In genomic region chr17:16215965-16216316, GRCh38 we compare ENCODE assay signal across 9 cellular contexts. TPM values are rescaled to one million over a fixed set of nuclear protein-coding genes. Genes with fewer than 3 reads are reported as not detected.
DNase-seq lines count a peak whose midpoint lies in the region; ATAC-seq, FAIRE-seq and TF ChIP-seq lines count a peak whose summit lies in the region.
"Had no signal": no experiment of that assay in that cellular context is flagged by ENCODE, and none has a peak within 500 bp of the region (broad histone marks: within the 10 kb centered on the region; RNA-seq: fewer than 3 reads in every experiment).

No MANE protein-coding gene starts in this region.

- H3K36me3 ChIP-seq in small intestine (ENCODE audit: control insufficient read depth in 2 of 2, insufficient read depth in 2 of 2, low read length in 2 of 2) = no peaks in the 10 kb centered on the region

- peak overlapping the region; percentile 90 for H3K4me3 ChIP-seq in astrocyte of the spinal cord (ENCODE audit: low read depth, low read length)
- H3K4me3 ChIP-seq in iPS-18c (ENCODE audit: insufficient read depth, low read depth, low read length) = peak overlapping the region; percentile 91
- peak overlapping the region; percentile 79 to 92 for H3K4me3 ChIP-seq in small intestine (ENCODE audit: low read depth in 1 of 2, low read length in 2 of 2)

- WGBS in small intestine, 3 donors = 25 to 37% (median 25%) methylated on average over 22 of the region's 22 CpGs

- H3K4me1 ChIP-seq in small intestine (ENCODE audit: control insufficient read depth in 2 of 2, insufficient read depth in 1 of 2, low read depth in 1 of 2, low read length in 1 of 2) = peaks cover 6% of the 10 kb centered on the region in 2 donors

- no peak for FAIRE-seq in small intestine (lab: Jason Lieb, UNC)
- FAIRE-seq: colon had no signal

- TF ChIP-seq CTCF in astrocyte of the spinal cord (IDR thresholded peaks at IDR 0.05; ENCODE audit: low read depth, low read length) = no peak

- no peak for ATAC-seq in GM21723 (IDR thresholded peaks at IDR 0.05; ENCODE audit: unreplicated experiment)
- ATAC-seq in GM19351 (IDR thresholded peaks at IDR 0.05; ENCODE audit: unreplicated experiment) = no peak

- H3K27ac ChIP-seq in small intestine (ENCODE audit: low read depth in 1 of 2, low read length in 1 of 2) = peak overlapping the region; percentile 97

- H3K9me3 ChIP-seq in iPS-18c (ENCODE audit: control insufficient read depth, insufficient read depth, low read length) = no peaks in the 10 kb centered on the region
- H3K9me3 ChIP-seq in small intestine (ENCODE audit: control insufficient read depth, low read depth) = no peaks in the 10 kb centered on the region

- no peaks in the 10 kb centered on the region for H3K27me3 ChIP-seq in small intestine (ENCODE audit: control insufficient read depth in 2 of 2, insufficient read depth in 2 of 2, low read length in 2 of 2)

- DNase-seq in activated CD8-positive, alpha-beta memory T cell treated with anti-CD3 and anti-CD28 coated beads for 48 hours (ENCODE audit: low read depth in 2 of 3, low spot score in 2 of 3) = peak; percentile 10 to 43 (median 30)
- no peak for DNase-seq in activated CD8-positive, alpha-beta memory T cell treated with anti-CD3 and anti-CD28 coated beads for 24 hours
- DNase-seq in NCI-H146 treated with DMSO at 0.1 percent for 48 hours (lab: John Stamatoyannopoulos, UW; ENCODE audit: unreplicated experiment) (peak; percentile 62), astrocyte of the spinal cord (ENCODE audit: low read depth, low spot score) (no peak), small intestine (peak; percentile 63)

- in situ Hi-C loops in astrocyte of the spinal cord (cut with HindIII; ENCODE audit: low sequenced_read_pairs) = no loop called here

RNA-seq across cellular contexts. Expression of gene NCOR1, which starts 0.6 kb away (rescaled TPM):
- polyA plus RNA-seq in small intestine = 100 to 1,000 TPM in 2 of 3 donors, 10 to 100 TPM in 1; 69.3 to 227 (median 191) TPM

RNA-seq across cellular contexts. Expression of gene PIGL, which starts 1.1 kb away (rescaled TPM):
- polyA plus RNA-seq in small intestine = 10 to 100 TPM; 19.0 to 30.2 (median 21.6) TPM

Comparison
In these comparisons a context has a peak if more than half of its experiments do, and no peak if none do; other contexts are left out.
1. DNase-seq: peak in activated CD8-positive, alpha-beta memory T cell treated with anti-CD3 and anti-CD28 coated beads for 48 hours (3 of 3), NCI-H146 treated with DMSO at 0.1 percent for 48 hours (single experiment) and small intestine (single experiment); none in activated CD8-positive, alpha-beta memory T cell treated with anti-CD3 and anti-CD28 coated beads for 24 hours (single experiment) and astrocyte of the spinal cord (single experiment).
2. Peak in every context shown above with its lines, with median percentiles within 50 percentile points of each other: H3K4me3 ChIP-seq.